ENCODE assay signal across 8 cellular contexts in the genomic region with DNA sequence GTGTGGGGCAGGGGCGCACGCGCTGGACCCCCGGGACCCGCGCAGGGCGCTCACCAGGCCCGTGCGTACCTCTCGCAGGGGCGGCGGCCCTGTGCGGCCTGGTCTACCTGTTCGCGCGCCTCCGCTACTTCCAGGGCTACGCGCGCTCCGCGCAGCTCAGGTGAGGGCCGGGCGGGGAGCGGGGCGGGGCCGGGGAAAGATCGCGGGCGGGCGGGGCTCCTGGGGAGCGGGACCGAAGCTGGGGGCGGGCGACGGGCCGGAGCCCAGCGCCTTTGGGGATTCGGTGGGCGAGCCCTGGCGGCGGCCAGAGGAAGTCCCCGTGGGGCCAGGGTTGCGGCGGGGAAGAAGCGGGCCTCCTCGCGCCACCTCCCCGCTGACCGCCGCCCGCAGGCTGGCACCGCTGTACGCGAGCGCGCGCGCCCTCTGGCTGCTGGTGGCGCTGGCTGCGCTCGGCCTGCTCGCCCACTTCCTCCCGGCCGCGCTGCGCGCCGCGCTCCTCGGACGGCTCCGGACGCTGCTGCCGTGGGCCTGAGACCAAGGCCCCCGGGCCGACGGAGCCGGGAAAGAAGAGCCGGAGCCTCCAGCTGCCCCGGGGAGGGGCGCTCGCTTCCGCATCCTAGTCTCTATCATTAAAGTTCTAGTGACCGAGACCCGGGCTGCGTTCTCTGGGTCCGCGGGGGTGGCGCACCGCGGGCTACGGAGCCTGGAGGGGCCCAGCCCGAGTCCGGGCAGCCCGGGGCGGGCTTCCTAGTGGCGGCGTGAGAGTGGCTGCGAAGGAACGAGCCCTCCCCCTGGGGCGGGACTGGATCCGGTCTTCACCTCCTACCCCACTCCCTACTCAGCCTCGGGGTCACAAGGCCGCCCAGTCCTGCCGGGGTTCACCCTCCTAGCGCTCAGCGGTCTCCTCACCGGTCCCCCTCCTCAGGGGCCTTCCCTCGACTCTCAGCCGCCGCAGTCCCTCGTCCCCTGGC. TPM values are rescaled to one million over a fixed set of nuclear protein-coding genes. Genes with fewer than 3 reads are reported as not detected.
DNase-seq lines count a peak whose midpoint lies in the region; ATAC-seq and TF ChIP-seq lines count a peak whose summit lies in the region.

No MANE protein-coding gene starts in this region.

- no peaks in the 10 kb centered on the region for H3K9me3 Mint-ChIP-seq in activated T-helper 17 cell treated with anti-CD3 and anti-CD28 coated beads, Interleukin-2, amount 50 U/mL, for 72 hours
- H3K9me3 Mint-ChIP-seq in naive thymus-derived CD4-positive, alpha-beta T cell: peaks cover 0 to 6% (median 0%) of the 10 kb centered on the region in 11 donors

- H3K27ac Mint-ChIP-seq in activated T-helper 17 cell treated with anti-CD3 and anti-CD28 coated beads, Interleukin-2, amount 50 U/mL, for 72 hours: peak overlapping the region; percentile 71
- H3K27ac Mint-ChIP-seq in naive thymus-derived CD4-positive, alpha-beta T cell: peak overlapping the region in 4 of 9 donors; percentile 17 to 80 (median 33)

- POLR2A ChIA-PET in PC-3 (lab: Charles Lee; ENCODE audit: unreplicated experiment): no interaction called here
- POLR2A ChIA-PET in naive thymus-derived CD4-positive, alpha-beta T cell (lab: Charles Lee): interaction anchor here (0.6 to 2.9 kb wide), 7 partner anchors 10 to 172 kb away, joined by 3 to 8 read pairs (median 6); partner anchors contain the start of genes HNRNPH1, MAML1 and SQSTM1

- H3K36me3 ChIP-seq in DND-41 (ENCODE audit: insufficient read depth, low read length) (peaks cover 43% of the 10 kb centered on the region), PC-3 (ENCODE audit: low read depth, low read length) (no peaks in the 10 kb centered on the region), testis (ENCODE audit: low read depth, missing control alignments) (no peaks in the 10 kb centered on the region)
- peaks cover 0 to 21% (median 0%) of the 10 kb centered on the region in 3 experiments for H3K36me3 ChIP-seq in naive thymus-derived CD4-positive, alpha-beta T cell (ENCODE audit: control insufficient read depth in 2 of 3, insufficient read depth in 3 of 3, low read length in 3 of 3)

- peak overlapping the region; percentile 82 for H3K4me2 ChIP-seq in DND-41 (ENCODE audit: insufficient read depth, low read length)
- H3K4me2 ChIP-seq in PC-3 (ENCODE audit: low read length): peak overlapping the region; percentile 75

- H3K79me2 ChIP-seq in DND-41 (ENCODE audit: insufficient read depth, low read length) (no peaks in the 10 kb centered on the region), PC-3 (ENCODE audit: low read length) (no peaks in the 10 kb centered on the region)

- H3K4me3 ChIP-seq in DND-41 (ENCODE audit: low read depth in 1 of 2, low read length in 2 of 2) (peak overlapping the region in 1 of 2 experiments; percentile 59; a peak in 2 of 4 replicates), PC-3 (ENCODE audit: low read length) (peak overlapping the region; percentile 76), testis (peak overlapping the region; percentile 58 to 68)
- H3K4me3 ChIP-seq in naive thymus-derived CD4-positive, alpha-beta T cell (ENCODE audit: low read length): peak overlapping the region; percentile 48

- BruUV-seq in PC-3 (replicated peaks; lab: Mats Ljungman, UMichigan): no TSS peak

- CTCF ChIA-PET in PC-3 (lab: Charles Lee): interaction anchor here (0.5 to 0.7 kb wide), 6 partner anchors 8 to 1153 kb away, joined by 3 to 8 read pairs (median 6); no protein-coding TSS in a partner anchor
- CTCF ChIA-PET in naive thymus-derived CD4-positive, alpha-beta T cell (lab: Charles Lee): interaction anchor here (0.6 to 4.3 kb wide), 5 partner anchors 33 to 233 kb away, joined by 3 to 36 read pairs (median 3); no protein-coding TSS in a partner anchor

- 2% methylated on average over 15 to 72 of the region's 113 CpGs for WGBS in testis, 2 donors

- no peaks in the 10 kb centered on the region for H3K27me3 Mint-ChIP-seq in activated T-helper 17 cell treated with anti-CD3 and anti-CD28 coated beads, Interleukin-2, amount 50 U/mL, for 72 hours
- H3K27me3 Mint-ChIP-seq in naive thymus-derived CD4-positive, alpha-beta T cell: no peaks in the 10 kb centered on the region

- H2AFZ ChIP-seq in DND-41 (ENCODE audit: low read depth, low read length): peak overlapping the region; percentile 62
- H2AFZ ChIP-seq in PC-3 (ENCODE audit: low read length): peak overlapping the region; percentile 75

- peak; percentile 54 for DNase-seq in DND-41
- peak; percentile 75 for DNase-seq in HPDE6-E6E7 (ENCODE audit: extremely low spot score)
- peak; percentile 74 for DNase-seq in PC-3
- peak; percentile 67 for DNase-seq in fibroblast of peridontal ligament (ENCODE audit: extremely low read depth)
- DNase-seq in naive thymus-derived CD4-positive, alpha-beta T cell: peak; percentile 37 to 81 (median 65)
- DNase-seq in testis: peak; percentile 79

- TF ChIP-seq CTCF in DND-41 (IDR thresholded peaks at IDR 0.05; ENCODE audit: borderline replicate concordance, extremely low read depth, low read length, poor library complexity, severe bottlenecking): peak; percentile 78
- peak; percentile 58 for TF ChIP-seq CTCF in PC-3 (conservative IDR thresholded peaks at IDR 0.05; ENCODE audit: low read depth, low read length)
- peak; percentile 73 to 78 (median 74) for TF ChIP-seq CTCF in testis (IDR thresholded peaks at IDR 0.05)

- H3F3A ChIP-seq in PC-3 (ENCODE audit: low read length, unreplicated experiment): no peaks in the 10 kb centered on the region

- H3K9ac ChIP-seq in DND-41 (ENCODE audit: low read depth, low read length) (peak overlapping the region; percentile 52), PC-3 (ENCODE audit: low read length) (peak overlapping the region; percentile 74)

- intact Hi-C loops in PC-3 (cut with micrococcal nuclease) (loop anchor here (1.0 kb wide), 1 partner anchor 33 kb away; no protein-coding TSS in a partner anchor), testis (cut with DNase I; ENCODE audit: low total_unique reads) (no loop called here)
- intact Hi-C loops in naive thymus-derived CD4-positive, alpha-beta T cell (cut with micrococcal nuclease): loop anchor here (1.0 to 5.0 kb wide), 11 partner anchors 9 to 1644 kb away; partner anchors contain the start of genes CANX (in 2 of the 2), MAML1 (in 2 of the 2), HNRNPH1 (in 1 of the 2) and MGAT4B (in 1 of the 2)

- TF ChIP-seq POLR2A in testis (IDR thresholded peaks at IDR 0.05): no peak

- no peaks in the 10 kb centered on the region for H3K27me3 ChIP-seq in DND-41 (ENCODE audit: insufficient read depth, low read length, poor library complexity)
- no peaks in the 10 kb centered on the region for H3K27me3 ChIP-seq in PC-3 (ENCODE audit: low read length)
- no peaks in the 10 kb centered on the region for H3K27me3 ChIP-seq in naive thymus-derived CD4-positive, alpha-beta T cell (ENCODE audit: control insufficient read depth in 2 of 2, insufficient read depth in 2 of 2, low read length in 2 of 2)
- H3K27me3 ChIP-seq in testis: no peaks in the 10 kb centered on the region

- no peak overlapping the region for H3K27ac ChIP-seq in DND-41 (ENCODE audit: low read length)
- 0 out of 2 replicates have a peak overlapping the region, but pooled peaks have one; percentile 20 for H3K27ac ChIP-seq in PC-3 (ENCODE audit: low read length)
- peak overlapping the region; percentile 68 for H3K27ac ChIP-seq in naive thymus-derived CD4-positive, alpha-beta T cell (ENCODE audit: low read depth, low read length)
- peak overlapping the region; percentile 85 to 88 for H3K27ac ChIP-seq in testis

- peaks cover 17% of the 10 kb centered on the region for H3K4me1 Mint-ChIP-seq in activated T-helper 17 cell treated with anti-CD3 and anti-CD28 coated beads, Interleukin-2, amount 50 U/mL, for 72 hours
- H3K4me1 Mint-ChIP-seq in naive thymus-derived CD4-positive, alpha-beta T cell: peaks cover 20 to 33% (median 30%) of the 10 kb centered on the region in 7 donors

- H4K20me1 ChIP-seq in DND-41 (ENCODE audit: insufficient read depth, low read length) (peaks cover 13% of the 10 kb centered on the region), PC-3 (ENCODE audit: low read length) (no peaks in the 10 kb centered on the region)

- H3K9me2 ChIP-seq in PC-3 (replicated peaks; ENCODE audit: low read length): no peaks in the 10 kb centered on the region

- peaks cover 23% of the 10 kb centered on the region for H3K36me3 Mint-ChIP-seq in activated T-helper 17 cell treated with anti-CD3 and anti-CD28 coated beads, Interleukin-2, amount 50 U/mL, for 72 hours (ENCODE audit: low read depth)
- H3K36me3 Mint-ChIP-seq in naive thymus-derived CD4-positive, alpha-beta T cell: peaks cover 0 to 9% (median 3%) of the 10 kb centered on the region in 5 donors

- peak overlapping the region; percentile 69 for H3K4me3 Mint-ChIP-seq in activated T-helper 17 cell treated with anti-CD3 and anti-CD28 coated beads, Interleukin-2, amount 50 U/mL, for 72 hours
- peak overlapping the region; percentile 40 to 78 (median 64) for H3K4me3 Mint-ChIP-seq in naive thymus-derived CD4-positive, alpha-beta T cell

- H3K4me1 ChIP-seq in DND-41 (ENCODE audit: insufficient read depth, low read length): peaks cover 24% of the 10 kb centered on the region
- H3K4me1 ChIP-seq in PC-3 (ENCODE audit: insufficient read depth, low read length): peaks cover 8% of the 10 kb centered on the region; the same call in 1 of the 2 replicates
- H3K4me1 ChIP-seq in naive thymus-derived CD4-positive, alpha-beta T cell (ENCODE audit: control insufficient read depth in 2 of 2, insufficient read depth in 2 of 2, low read length in 2 of 2): peaks cover 24 to 28% of the 10 kb centered on the region in 2 donors
- peaks cover 35% of the 10 kb centered on the region for H3K4me1 ChIP-seq in testis

- no peaks in the 10 kb centered on the region for H3K9me3 ChIP-seq in DND-41 (ENCODE audit: insufficient read depth, low read length, severe bottlenecking)
- no peaks in the 10 kb centered on the region for H3K9me3 ChIP-seq in PC-3 (ENCODE audit: low read length)
- no peaks in the 10 kb centered on the region for H3K9me3 ChIP-seq in naive thymus-derived CD4-positive, alpha-beta T cell (ENCODE audit: control insufficient read depth in 2 of 3, low read length in 3 of 3)
- no peaks in the 10 kb centered on the region for H3K9me3 ChIP-seq in testis

- ATAC-seq in DND-41 (ENCODE audit: insufficient read depth, low read depth) (peak; percentile 77), GM21367 (IDR thresholded peaks at IDR 0.05; ENCODE audit: unreplicated experiment) (peak; percentile 72), PC-3 (peak; percentile 81)
- peak; percentile 83 for ATAC-seq in activated T-helper 17 cell treated with anti-CD3 and anti-CD28 coated beads, Interleukin-2, amount 50 U/mL, for 72 hours (replicated peaks)
- peak; percentile 84 for ATAC-seq in naive thymus-derived CD4-positive, alpha-beta T cell

RNA-seq across cellular contexts. Expression of gene LTC4S, which starts 2.4 kb away (rescaled TPM):
- total RNA-seq in PC-3 (2014; rRNA removed) (1.5 and 3.6 TPM in 2 replicates), testis (10 to 100 TPM in 1 of 2 donors, 1 to 10 TPM in 1; 3.7 to 10.3 TPM)
- total RNA-seq in activated T-helper 17 cell treated with anti-CD3 and anti-CD28 coated beads, Interleukin-2, amount 50 U/mL, for 72 hours: 1 to 10 TPM; 1.3 to 1.4 TPM
- 1 to 10 TPM; 2.0 to 8.1 (median 6.0) TPM for total RNA-seq in naive thymus-derived CD4-positive, alpha-beta T cell
- polyA plus RNA-seq in naive thymus-derived CD4-positive, alpha-beta T cell: 1 to 10 TPM in 1 of 2 donors, under 1 TPM in 1; 0.97 to 1.2 TPM
- polyA plus RNA-seq in testis (ENCODE audit: insufficient read depth, low read depth, low replicate concordance): 4.8 TPM

RNA-seq across cellular contexts. Expression of gene MGAT4B, which starts 10.5 kb away (rescaled TPM):
- total RNA-seq in PC-3 (2014; rRNA removed) (88.9 and 113 TPM in 2 replicates), testis (100 to 1,000 TPM; 149 to 152 TPM)
- 10 to 100 TPM; 56.1 to 68.5 TPM for total RNA-seq in activated T-helper 17 cell treated with anti-CD3 and anti-CD28 coated beads, Interleukin-2, amount 50 U/mL, for 72 hours
- total RNA-seq in naive thymus-derived CD4-positive, alpha-beta T cell: 100 to 1,000 TPM in 4 of 5 experiments, 10 to 100 TPM in 1; 98.3 to 143 (median 118) TPM
- polyA plus RNA-seq in naive thymus-derived CD4-positive, alpha-beta T cell: 10 to 100 TPM; 12.3 to 19.0 TPM
- polyA plus RNA-seq in testis (ENCODE audit: insufficient read depth, low read depth, low replicate concordance): 67.9 TPM

RNA-seq across cellular contexts. Expression of gene SQSTM1, which starts 24.6 kb away (rescaled TPM):
- total RNA-seq in PC-3 (2014; rRNA removed) (253 and 341 TPM in 2 replicates), testis (100 to 1,000 TPM; 192 to 255 TPM)
- total RNA-seq in activated T-helper 17 cell treated with anti-CD3 and anti-CD28 coated beads, Interleukin-2, amount 50 U/mL, for 72 hours: 100 to 1,000 TPM; 130 to 188 TPM
- 100 to 1,000 TPM; 173 to 309 (median 233) TPM for total RNA-seq in naive thymus-derived CD4-positive, alpha-beta T cell
- 100 to 1,000 TPM; 129 to 178 TPM for polyA plus RNA-seq in naive thymus-derived CD4-positive, alpha-beta T cell
- polyA plus RNA-seq in testis (ENCODE audit: insufficient read depth, low read depth, low replicate concordance): 165 TPM
